ENCODE assay signal across 15 cellular contexts in the genomic region with DNA sequence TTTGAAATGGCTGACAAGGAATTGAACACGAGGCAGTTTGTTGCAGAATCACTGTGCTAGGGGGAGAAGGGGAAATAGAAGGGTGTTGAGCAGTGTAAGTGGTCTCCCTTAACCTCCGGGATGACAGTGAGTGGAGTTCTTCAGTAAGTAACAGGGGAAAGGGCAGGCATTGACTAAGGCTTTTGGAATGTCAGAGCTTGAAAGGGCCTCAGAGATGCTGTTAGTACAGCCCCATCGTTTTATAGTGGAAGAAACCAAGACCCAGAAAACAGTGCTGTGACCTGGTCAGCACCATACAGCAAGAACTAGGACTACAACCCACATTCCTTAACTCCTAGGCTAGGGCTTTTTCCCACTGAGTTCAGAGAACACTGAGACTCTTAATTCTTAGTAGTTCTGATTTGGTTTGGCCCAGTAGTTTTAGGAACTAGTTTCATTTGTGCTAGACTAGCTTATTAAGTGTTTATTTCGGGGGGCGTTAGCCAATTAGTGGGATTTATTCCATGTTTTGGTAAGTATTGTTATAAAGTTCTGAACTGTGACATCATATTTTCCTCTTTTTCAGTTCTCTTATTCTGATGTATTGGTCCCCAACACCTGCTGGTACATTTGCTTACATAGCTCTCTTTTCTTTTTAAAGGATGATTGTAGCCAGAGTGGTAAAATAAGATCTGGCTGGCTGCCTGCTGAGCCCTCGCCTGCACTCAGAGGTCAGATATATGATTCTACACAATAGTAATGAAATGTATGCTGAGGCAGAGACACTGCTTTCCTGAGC. TPM values are rescaled to one million over a fixed set of nuclear protein-coding genes. Genes with fewer than 3 reads are reported as not detected.
A peak's percentile ranks its signal among the peaks of the same experiment; 100 is the strongest.
DNase-seq lines count a peak whose midpoint lies in the region; ATAC-seq and TF ChIP-seq lines count a peak whose summit lies in the region.
"Had no signal": no experiment of that assay in that cellular context is flagged by ENCODE, and none has a peak within 500 bp of the region (broad histone marks: within the 10 kb centered on the region; RNA-seq: fewer than 3 reads in every experiment).

No MANE protein-coding gene starts in this region.

- no TSS peak for BruUV-seq in HCT116 (replicated peaks; lab: Mats Ljungman, UMichigan)

- H3K9me3 Mint-ChIP-seq in activated T-helper 1 cell treated with anti-CD3 and anti-CD28 coated beads, Interleukin-12 subunit alpha, Interleukin-12 subunit beta, Interleukin-2, Interleukin-4 antibody, amounts not matched to agents 30 ng/mL and 10 ng/mL and 1 ng/mL, durations not matched to agents 14 hours and 24 hours and 36 hours: no peaks in the 10 kb centered on the region
- H3K9me3 Mint-ChIP-seq: activated naive CD4-positive, alpha-beta T cell treated with anti-CD3 and anti-CD28 coated beads, Interleukin-2, amount 50 U/mL, for 24 hours; CD8-positive, alpha-beta T cell had no signal

- H3K36me3 ChIP-seq in HCT116 (ENCODE audit: control insufficient read depth in 1 of 2, insufficient read depth in 2 of 2, low read length in 2 of 2): peaks cover 21 to 22% of the 10 kb centered on the region in 2 experiments

- DNase-seq in ACHN (peak; percentile 46), HCT116 (ENCODE audit: low read depth, low spot score) (no peak), iris pigment epithelial cell (ENCODE audit: low read depth) (peak; percentile 83), HuH-7.5 (ENCODE audit: low spot score) (no peak), NCI-H2029 treated with DMSO at 0.1 percent for 48 hours (lab: John Stamatoyannopoulos, UW) (no peak)
- DNase-seq in activated T-helper 1 cell treated with anti-CD3 and anti-CD28 coated beads, Interleukin-12 subunit alpha, Interleukin-12 subunit beta, Interleukin-2, Interleukin-4 antibody, amounts not matched to agents 30 ng/mL and 10 ng/mL and 1 ng/mL, durations not matched to agents 14 hours and 24 hours and 36 hours (ENCODE audit: low spot score): no peak
- DNase-seq: activated CD8-positive, alpha-beta T cell treated with anti-CD3 and anti-CD28 coated beads, Interleukin-2, amount 10 ng/mL, durations not matched to agents 7 days and 5 days; CD8-positive, alpha-beta T cell; hippocampal formation; NCI-H82; thyroid gland had no signal

- in situ Hi-C loops in ACHN (cut with HindIII; ENCODE audit: low pct_ligation_motif_present, low pct_unique_long_range_greater_than_20kb, low sequenced_read_pairs): no loop called here

- CTCF ChIA-PET in HCT116 (lab: Charles Lee): no interaction called here

- no peaks in the 10 kb centered on the region for H3K9me3 ChIP-seq in HCT116 (ENCODE audit: control insufficient read depth in 1 of 2, insufficient read depth in 1 of 2, low read depth in 1 of 2, low read length in 2 of 2)
- H3K9me3 ChIP-seq: thyroid gland had no signal

- H4K20me1 ChIP-seq in HCT116 (ENCODE audit: insufficient read depth): no peaks in the 10 kb centered on the region

- no peaks in the 10 kb centered on the region for H3K9me2 ChIP-seq in HCT116 (ENCODE audit: insufficient read depth)

- H3K79me2 ChIP-seq in HCT116 (ENCODE audit: insufficient read depth, low read length): no peaks in the 10 kb centered on the region

- H3K27me3 Mint-ChIP-seq in activated T-helper 1 cell treated with anti-CD3 and anti-CD28 coated beads, Interleukin-12 subunit alpha, Interleukin-12 subunit beta, Interleukin-2, Interleukin-4 antibody, amounts not matched to agents 30 ng/mL and 10 ng/mL and 1 ng/mL, durations not matched to agents 14 hours and 24 hours and 36 hours (ENCODE audit: insufficient read depth): no peaks in the 10 kb centered on the region
- H3K27me3 Mint-ChIP-seq: activated naive CD4-positive, alpha-beta T cell treated with anti-CD3 and anti-CD28 coated beads, Interleukin-2, amount 50 U/mL, for 24 hours had no signal

- intact Hi-C loops in HCT116 (cut with micrococcal nuclease): loop anchor here (5.0 kb wide), 1 partner anchor 291 kb away; the partner anchor contains the start of gene INTS14
- intact Hi-C loops in activated T-helper 1 cell treated with anti-CD3 and anti-CD28 coated beads, Interleukin-12 subunit alpha, Interleukin-12 subunit beta, Interleukin-2, Interleukin-4 antibody, amounts not matched to agents 30 ng/mL and 10 ng/mL and 1 ng/mL, durations not matched to agents 14 hours and 24 hours and 36 hours (cut with micrococcal nuclease): no loop called here

- H3K27ac Mint-ChIP-seq in activated T-helper 1 cell treated with anti-CD3 and anti-CD28 coated beads, Interleukin-12 subunit alpha, Interleukin-12 subunit beta, Interleukin-2, Interleukin-4 antibody, amounts not matched to agents 30 ng/mL and 10 ng/mL and 1 ng/mL, durations not matched to agents 14 hours and 24 hours and 36 hours: peak overlapping the region; percentile 34
- H3K27ac Mint-ChIP-seq: activated CD8-positive, alpha-beta T cell treated with anti-CD3 and anti-CD28 coated beads, Interleukin-2, amount 10 ng/mL, durations not matched to agents 7 days and 5 days; activated naive CD4-positive, alpha-beta T cell treated with anti-CD3 and anti-CD28 coated beads, Interleukin-2, amount 50 U/mL, for 24 hours; CD8-positive, alpha-beta T cell had no signal

- ATAC-seq in HCT116 (no peak), HG03342 (IDR thresholded peaks at IDR 0.05; ENCODE audit: unreplicated experiment) (no peak), GM21367 (IDR thresholded peaks at IDR 0.05; ENCODE audit: unreplicated experiment) (no peak)
- ATAC-seq: activated CD8-positive, alpha-beta T cell treated with anti-CD3 and anti-CD28 coated beads, Interleukin-2, amount 10 ng/mL, durations not matched to agents 7 days and 5 days; CD8-positive, alpha-beta T cell; sciatic nerve had no signal

- TF ChIP-seq POLR2A in HCT116 (IDR thresholded peaks at IDR 0.05; ENCODE audit: borderline replicate concordance, extremely low read depth, insufficient read depth, insufficient read length): no peak

- TF ChIP-seq RAD21 in HCT116 (IDR thresholded peaks at IDR 0.05; ENCODE audit: low read depth): no peak

- RAD21 ChIA-PET in HCT116 (lab: Charles Lee; ENCODE audit: low non-redundant PET in 1 of 2, low total read pairs in 2 of 2, uncharacterized antibody in 2 of 2, unreplicated experiment in 2 of 2): no interaction called here

- H3K4me3 Mint-ChIP-seq in activated T-helper 1 cell treated with anti-CD3 and anti-CD28 coated beads, Interleukin-12 subunit alpha, Interleukin-12 subunit beta, Interleukin-2, Interleukin-4 antibody, amounts not matched to agents 30 ng/mL and 10 ng/mL and 1 ng/mL, durations not matched to agents 14 hours and 24 hours and 36 hours: no peak overlapping the region
- H3K4me3 Mint-ChIP-seq: activated CD8-positive, alpha-beta T cell treated with anti-CD3 and anti-CD28 coated beads, Interleukin-2, amount 10 ng/mL, durations not matched to agents 7 days and 5 days; activated naive CD4-positive, alpha-beta T cell treated with anti-CD3 and anti-CD28 coated beads, Interleukin-2, amount 50 U/mL, for 24 hours; CD8-positive, alpha-beta T cell had no signal

- H3K9ac ChIP-seq in HCT116 (ENCODE audit: low read length): no peak overlapping the region

- TF ChIP-seq CTCF in HCT116 (IDR thresholded peaks at IDR 0.05 in 2 of 3, conservative IDR thresholded peaks at IDR 0.05 in 1 of 3; ENCODE audit: borderline replicate concordance in 1 of 3, insufficient read depth in 1 of 3, low read depth in 2 of 3, low read length in 2 of 3): no peak

- H3K4me1 ChIP-seq in HCT116 (ENCODE audit: control insufficient read depth in 1 of 2, insufficient read depth in 2 of 2, low read length in 2 of 2): peaks cover 21 to 46% of the 10 kb centered on the region in 2 experiments
- H3K4me1 ChIP-seq: thyroid gland had no signal

- H2AFZ ChIP-seq in HCT116 (ENCODE audit: low read depth, low read length, poor library complexity, severe bottlenecking): no peak overlapping the region

- peaks cover 58% of the 10 kb centered on the region for H3K36me3 Mint-ChIP-seq in activated T-helper 1 cell treated with anti-CD3 and anti-CD28 coated beads, Interleukin-12 subunit alpha, Interleukin-12 subunit beta, Interleukin-2, Interleukin-4 antibody, amounts not matched to agents 30 ng/mL and 10 ng/mL and 1 ng/mL, durations not matched to agents 14 hours and 24 hours and 36 hours (ENCODE audit: low read depth)

- POLR2A ChIA-PET in HCT116 (lab: Charles Lee): no interaction called here

- H3K27ac ChIP-seq in HCT116 (ENCODE audit: low read depth, low read length): no peak overlapping the region
- H3K27ac ChIP-seq: thyroid gland had no signal

- peak overlapping the region; percentile 56 for H3K4me2 ChIP-seq in HCT116 (ENCODE audit: low read length)

- peaks cover 65% of the 10 kb centered on the region for H3K4me1 Mint-ChIP-seq in activated T-helper 1 cell treated with anti-CD3 and anti-CD28 coated beads, Interleukin-12 subunit alpha, Interleukin-12 subunit beta, Interleukin-2, Interleukin-4 antibody, amounts not matched to agents 30 ng/mL and 10 ng/mL and 1 ng/mL, durations not matched to agents 14 hours and 24 hours and 36 hours (ENCODE audit: low read depth)

- no peaks in the 10 kb centered on the region for H3K27me3 ChIP-seq in HCT116 (ENCODE audit: insufficient read depth, low read length)
- H3K27me3 ChIP-seq: thyroid gland had no signal

- peak overlapping the region in 1 of 2 experiments; percentile 3; a peak in 1 of 4 replicates for H3K4me3 ChIP-seq in HCT116 (replicated peaks in 1 of 2; ENCODE audit: low read depth in 1 of 2, low read length in 2 of 2)
- H3K4me3 ChIP-seq: thyroid gland had no signal

RNA-seq across cellular contexts. Expression of gene RAB11A, which starts 34.2 kb away (rescaled TPM):
- 234 TPM for total RNA-seq in HCT116 (2021; ENCODE audit: unreplicated experiment)
- polyA plus RNA-seq in HCT116 (2012): 249 and 263 TPM in 2 replicates
- 161 and 171 TPM in 2 replicates for total RNA-seq in activated T-helper 1 cell treated with anti-CD3 and anti-CD28 coated beads, Interleukin-12 subunit alpha, Interleukin-12 subunit beta, Interleukin-2, Interleukin-4 antibody, amounts not matched to agents 30 ng/mL and 10 ng/mL and 1 ng/mL, durations not matched to agents 14 hours and 24 hours and 36 hours

Comparison
In these comparisons a context has a peak if more than half of its experiments do, and no peak if none do; other contexts are left out.
1. DNase-seq: peak in ACHN (single experiment) and iris pigment epithelial cell (single experiment); none in HCT116 (single experiment), activated T-helper 1 cell treated with anti-CD3 and anti-CD28 coated beads, Interleukin-12 subunit alpha, Interleukin-12 subunit beta, Interleukin-2, Interleukin-4 antibody, amounts not matched to agents 30 ng/mL and 10 ng/mL and 1 ng/mL, durations not matched to agents 14 hours and 24 hours and 36 hours (single experiment), HuH-7.5 (single experiment) and NCI-H2029 treated with DMSO at 0.1 percent for 48 hours (single experiment).